ENCODE assay signal across 8 cellular contexts in the genomic region with DNA sequence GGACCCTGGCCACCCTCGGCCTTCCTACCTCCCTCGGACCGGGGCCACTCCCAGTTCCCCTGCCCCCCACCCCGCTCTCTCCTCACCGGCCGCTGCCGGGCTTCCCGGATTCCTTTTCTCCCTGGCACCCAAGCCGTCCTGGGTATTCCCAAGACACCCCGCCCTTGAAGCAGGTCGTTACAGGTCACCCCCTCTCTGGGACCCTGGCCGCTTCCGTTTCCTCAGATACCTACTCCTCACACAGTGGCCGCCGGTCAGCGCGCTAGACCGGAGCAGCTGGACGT. TPM values are rescaled to one million over a fixed set of nuclear protein-coding genes. Genes with fewer than 3 reads are reported as not detected.
DNase-seq lines count a peak whose midpoint lies in the region; ATAC-seq and TF ChIP-seq lines count a peak whose summit lies in the region.

No MANE protein-coding gene starts in this region.

- H3K4me1 Mint-ChIP-seq in activated CD4-positive, alpha-beta T cell treated with anti-CD3 and anti-CD28 coated beads, Interleukin-2, amount 10 ng/mL, durations not matched to agents 24 days and 14 days, result peaks cover 44% of the 10 kb centered on the region

- TF ChIP-seq CTCF in coronary artery (IDR thresholded peaks at IDR 0.05), result no peak

- intact Hi-C loops in activated CD4-positive, alpha-beta T cell treated with anti-CD3 and anti-CD28 coated beads, Interleukin-2, amount 10 ng/mL, durations not matched to agents 24 days and 14 days (cut with micrococcal nuclease), result loop anchor here (1.0 to 2.0 kb wide), 3 partner anchors 9 to 321 kb away; partner anchors contain the start of genes PSEN1 and RIOX1

- no peaks in the 10 kb centered on the region for H3K36me3 ChIP-seq in mucosa of rectum (ENCODE audit: control insufficient read depth in 2 of 2, insufficient read depth in 2 of 2, low read length in 2 of 2)

- no peak for DNase-seq in activated CD4-positive, alpha-beta T cell treated with anti-CD3 and anti-CD28 coated beads, Interleukin-2, amount 10 ng/mL, durations not matched to agents 24 days and 14 days
- DNase-seq in activated CD4-positive, alpha-beta T cell treated with anti-CD3 and anti-CD28 coated beads, Interleukin-2, amount 50 U/mL, for 4 hours, result no peak
- peak; percentile 67 for DNase-seq in NCI-H69 (lab: John Stamatoyannopoulos, UW)
- DNase-seq in coronary artery (ENCODE audit: low spot score), result no peak
- DNase-seq in SW 1271 (lab: John Stamatoyannopoulos, UW), result no peak
- no peak for DNase-seq in kidney glomerular epithelial cell (lab: John Stamatoyannopoulos, UW)

- H3K4me3 ChIP-seq in coronary artery (peak overlapping the region; percentile 95), mucosa of rectum (ENCODE audit: low read length in 2 of 2) (peak overlapping the region; percentile 78 to 90)

- H3K4me3 Mint-ChIP-seq in activated CD4-positive, alpha-beta T cell treated with anti-CD3 and anti-CD28 coated beads, Interleukin-2, amount 10 ng/mL, durations not matched to agents 24 days and 14 days, result peak overlapping the region; percentile 98

- H3K27me3 Mint-ChIP-seq in activated CD4-positive, alpha-beta T cell treated with anti-CD3 and anti-CD28 coated beads, Interleukin-2, amount 10 ng/mL, durations not matched to agents 24 days and 14 days, result no peaks in the 10 kb centered on the region

- no peaks in the 10 kb centered on the region for H3K27me3 ChIP-seq in mucosa of rectum (ENCODE audit: control insufficient read depth in 2 of 2, insufficient read depth in 2 of 2, low read length in 2 of 2)

- no peaks in the 10 kb centered on the region for H3K9me3 Mint-ChIP-seq in activated CD4-positive, alpha-beta T cell treated with anti-CD3 and anti-CD28 coated beads, Interleukin-2, amount 10 ng/mL, durations not matched to agents 24 days and 14 days

- H3K27ac Mint-ChIP-seq in activated CD4-positive, alpha-beta T cell treated with anti-CD3 and anti-CD28 coated beads, Interleukin-2, amount 10 ng/mL, durations not matched to agents 24 days and 14 days, result peak overlapping the region; percentile 98

- H3K36me3 Mint-ChIP-seq in activated CD4-positive, alpha-beta T cell treated with anti-CD3 and anti-CD28 coated beads, Interleukin-2, amount 10 ng/mL, durations not matched to agents 24 days and 14 days (ENCODE audit: low read depth), result peaks cover 10% of the 10 kb centered on the region

- H3K9me3 ChIP-seq in mucosa of rectum (ENCODE audit: control insufficient read depth in 2 of 2, low read length in 2 of 2), result no peaks in the 10 kb centered on the region

- peak overlapping the region; percentile 85 to 94 for H3K27ac ChIP-seq in coronary artery
- H3K27ac ChIP-seq in mucosa of rectum (ENCODE audit: low read depth in 2 of 2, low read length in 2 of 2), result peak overlapping the region; percentile 90

- H3K4me1 ChIP-seq in mucosa of rectum (ENCODE audit: control insufficient read depth in 2 of 2, insufficient read depth in 2 of 2, low read length in 2 of 2), result peaks cover 43 to 55% of the 10 kb centered on the region in 2 donors

- H3K9ac ChIP-seq in mucosa of rectum (ENCODE audit: low read depth in 1 of 2, low read length in 2 of 2), result peak overlapping the region; percentile 84 to 94

- no peak for ATAC-seq in HG03520 (IDR thresholded peaks at IDR 0.05; ENCODE audit: unreplicated experiment)

RNA-seq across cellular contexts. Expression of gene NUMB, which starts 0.5 kb away (rescaled TPM):
- total RNA-seq in activated CD4-positive, alpha-beta T cell treated with anti-CD3 and anti-CD28 coated beads, Interleukin-2, amount 10 ng/mL, durations not matched to agents 24 days and 14 days, result 48.1 and 54.8 TPM in 2 replicates

RNA-seq across cellular contexts. Expression of gene RIOX1, which starts 32.9 kb away (rescaled TPM):
- 23.8 and 24.0 TPM in 2 replicates for total RNA-seq in activated CD4-positive, alpha-beta T cell treated with anti-CD3 and anti-CD28 coated beads, Interleukin-2, amount 10 ng/mL, durations not matched to agents 24 days and 14 days
